Comparison of ENCODE assay signal across 9 cellular contexts in genomic region chr11:116948375-116948774, GRCh38.
DNase-seq lines count a peak whose midpoint lies in the region; ATAC-seq lines count a peak whose summit lies in the region.
"Had no signal": no experiment of that assay in that cellular context is flagged by ENCODE, and none has a peak within 500 bp of the region (broad histone marks: within the 10 kb centered on the region; RNA-seq: fewer than 3 reads in every experiment).

No MANE protein-coding gene starts in this region.

- intact Hi-C loops in activated T-helper 1 cell treated with anti-CD3 and anti-CD28 coated beads, Interleukin-12 subunit alpha, Interleukin-12 subunit beta, Interleukin-2, Interleukin-4 antibody, amounts not matched to agents 30 ng/mL and 10 ng/mL and 1 ng/mL, durations not matched to agents 14 hours and 24 hours and 36 hours (cut with micrococcal nuclease) = loop anchor here (1.0 to 5.0 kb wide), 8 partner anchors 17 to 147 kb away; no protein-coding TSS in a partner anchor
- intact Hi-C loops in aorta (cut with DNase I) = no loop called here
- intact Hi-C loops in activated T-helper 2 cell treated with anti-CD3 and anti-CD28 coated beads, Interferon-gamma antibody, Interleukin-2, Interleukin-4, amounts not matched to agents 10 μg/mL and 5 μg/mL and 100 μg/mL, durations not matched to agents 14 hours and 24 hours and 36 hours (cut with micrococcal nuclease) = loop anchor here (1.0 to 5.0 kb wide), 6 partner anchors 18 to 145 kb away; no protein-coding TSS in a partner anchor

- no peaks in the 10 kb centered on the region for H3K27me3 ChIP-seq in aorta (ENCODE audit: control insufficient read depth in 1 of 2, insufficient read depth in 2 of 2, low read length in 1 of 2)

- ATAC-seq in GM18868 (IDR thresholded peaks at IDR 0.05; ENCODE audit: unreplicated experiment) (peak; percentile 58), aorta (ENCODE audit: low FRiP score) (no peak), HG02870 (IDR thresholded peaks at IDR 0.05; ENCODE audit: unreplicated experiment) (no peak)
- peak; percentile 78 to 91 for ATAC-seq in natural killer cell treated with Interleukin-12 subunit alpha and Interleukin-12 subunit beta and Interleukin-15 and Interleukin-18, amount 100 ng/mL, for 72 hours
- ATAC-seq: WTC11 had no signal

- 91 to 93% methylated on average over 4 of the region's 4 CpGs for WGBS in aorta, 2 donors

- H3K4me1 Mint-ChIP-seq in activated T-helper 1 cell treated with anti-CD3 and anti-CD28 coated beads, Interleukin-12 subunit alpha, Interleukin-12 subunit beta, Interleukin-2, Interleukin-4 antibody, amounts not matched to agents 30 ng/mL and 10 ng/mL and 1 ng/mL, durations not matched to agents 14 hours and 24 hours and 36 hours (ENCODE audit: low read depth) = peaks cover 30% of the 10 kb centered on the region
- H3K4me1 Mint-ChIP-seq in natural killer cell treated with Interleukin-12 subunit alpha and Interleukin-12 subunit beta and Interleukin-15 and Interleukin-18, amount 100 ng/mL, for 72 hours (ENCODE audit: low read depth in 2 of 2) = peaks cover 25 to 36% of the 10 kb centered on the region in 2 donors
- H3K4me1 Mint-ChIP-seq in activated T-helper 2 cell treated with anti-CD3 and anti-CD28 coated beads, Interferon-gamma antibody, Interleukin-2, Interleukin-4, amounts not matched to agents 10 μg/mL and 5 μg/mL and 100 μg/mL, durations not matched to agents 14 hours and 24 hours and 36 hours (ENCODE audit: low read depth) = peaks cover 18% of the 10 kb centered on the region

- no peaks in the 10 kb centered on the region for H3K27me3 Mint-ChIP-seq in activated T-helper 1 cell treated with anti-CD3 and anti-CD28 coated beads, Interleukin-12 subunit alpha, Interleukin-12 subunit beta, Interleukin-2, Interleukin-4 antibody, amounts not matched to agents 30 ng/mL and 10 ng/mL and 1 ng/mL, durations not matched to agents 14 hours and 24 hours and 36 hours (ENCODE audit: insufficient read depth)
- no peaks in the 10 kb centered on the region for H3K27me3 Mint-ChIP-seq in natural killer cell treated with Interleukin-12 subunit alpha and Interleukin-12 subunit beta and Interleukin-15 and Interleukin-18, amount 100 ng/mL, for 72 hours
- H3K27me3 Mint-ChIP-seq in activated T-helper 2 cell treated with anti-CD3 and anti-CD28 coated beads, Interferon-gamma antibody, Interleukin-2, Interleukin-4, amounts not matched to agents 10 μg/mL and 5 μg/mL and 100 μg/mL, durations not matched to agents 14 hours and 24 hours and 36 hours (ENCODE audit: low read depth) = no peaks in the 10 kb centered on the region

- peaks cover 22% of the 10 kb centered on the region for H3K36me3 Mint-ChIP-seq in activated T-helper 1 cell treated with anti-CD3 and anti-CD28 coated beads, Interleukin-12 subunit alpha, Interleukin-12 subunit beta, Interleukin-2, Interleukin-4 antibody, amounts not matched to agents 30 ng/mL and 10 ng/mL and 1 ng/mL, durations not matched to agents 14 hours and 24 hours and 36 hours (ENCODE audit: low read depth)
- H3K36me3 Mint-ChIP-seq in natural killer cell treated with Interleukin-12 subunit alpha and Interleukin-12 subunit beta and Interleukin-15 and Interleukin-18, amount 100 ng/mL, for 72 hours = peaks cover 9% of the 10 kb centered on the region
- H3K36me3 Mint-ChIP-seq in activated T-helper 2 cell treated with anti-CD3 and anti-CD28 coated beads, Interferon-gamma antibody, Interleukin-2, Interleukin-4, amounts not matched to agents 10 μg/mL and 5 μg/mL and 100 μg/mL, durations not matched to agents 14 hours and 24 hours and 36 hours (ENCODE audit: low read depth) = peaks cover 30% of the 10 kb centered on the region

- H3K9me3 Mint-ChIP-seq in activated T-helper 1 cell treated with anti-CD3 and anti-CD28 coated beads, Interleukin-12 subunit alpha, Interleukin-12 subunit beta, Interleukin-2, Interleukin-4 antibody, amounts not matched to agents 30 ng/mL and 10 ng/mL and 1 ng/mL, durations not matched to agents 14 hours and 24 hours and 36 hours = no peaks in the 10 kb centered on the region
- H3K9me3 Mint-ChIP-seq in natural killer cell treated with Interleukin-12 subunit alpha and Interleukin-12 subunit beta and Interleukin-15 and Interleukin-18, amount 100 ng/mL, for 72 hours = no peaks in the 10 kb centered on the region
- H3K9me3 Mint-ChIP-seq in activated T-helper 2 cell treated with anti-CD3 and anti-CD28 coated beads, Interferon-gamma antibody, Interleukin-2, Interleukin-4, amounts not matched to agents 10 μg/mL and 5 μg/mL and 100 μg/mL, durations not matched to agents 14 hours and 24 hours and 36 hours = no peaks in the 10 kb centered on the region
- H3K9me3 Mint-ChIP-seq: WTC11 had no signal

- no peak overlapping the region for H3K4me3 Mint-ChIP-seq in activated T-helper 1 cell treated with anti-CD3 and anti-CD28 coated beads, Interleukin-12 subunit alpha, Interleukin-12 subunit beta, Interleukin-2, Interleukin-4 antibody, amounts not matched to agents 30 ng/mL and 10 ng/mL and 1 ng/mL, durations not matched to agents 14 hours and 24 hours and 36 hours
- H3K4me3 Mint-ChIP-seq in natural killer cell treated with Interleukin-12 subunit alpha and Interleukin-12 subunit beta and Interleukin-15 and Interleukin-18, amount 100 ng/mL, for 72 hours = peak overlapping the region; percentile 4
- no peak overlapping the region for H3K4me3 Mint-ChIP-seq in activated T-helper 2 cell treated with anti-CD3 and anti-CD28 coated beads, Interferon-gamma antibody, Interleukin-2, Interleukin-4, amounts not matched to agents 10 μg/mL and 5 μg/mL and 100 μg/mL, durations not matched to agents 14 hours and 24 hours and 36 hours (ENCODE audit: low read depth)
- H3K4me3 Mint-ChIP-seq: WTC11 had no signal

- no peak overlapping the region for H3K27ac ChIP-seq in aorta (ENCODE audit: low read depth in 1 of 2, low read length in 2 of 2)

- DNase-seq in LoVo (ENCODE audit: low spot score) = peak; percentile 66
- peak; percentile 10 for DNase-seq in activated T-helper 1 cell treated with anti-CD3 and anti-CD28 coated beads, Interleukin-12 subunit alpha, Interleukin-12 subunit beta, Interleukin-2, Interleukin-4 antibody, amounts not matched to agents 30 ng/mL and 10 ng/mL and 1 ng/mL, durations not matched to agents 14 hours and 24 hours and 36 hours (ENCODE audit: low spot score)
- no peak for DNase-seq in natural killer cell treated with Interleukin-12 subunit alpha and Interleukin-12 subunit beta and Interleukin-15 and Interleukin-18, amount 100 ng/mL, for 72 hours (ENCODE audit: low spot score)
- no peak for DNase-seq in aorta
- DNase-seq in amniotic stem cell (lab: John Stamatoyannopoulos, UW) = no peak
- DNase-seq in activated T-helper 2 cell treated with anti-CD3 and anti-CD28 coated beads, Interferon-gamma antibody, Interleukin-2, Interleukin-4, amounts not matched to agents 10 μg/mL and 5 μg/mL and 100 μg/mL, durations not matched to agents 14 hours and 24 hours and 36 hours (ENCODE audit: low spot score) = no peak

- no peaks in the 10 kb centered on the region for H3K9me3 ChIP-seq in aorta (ENCODE audit: control insufficient read depth, low read length)

- peaks cover 0 to 2% of the 10 kb centered on the region in 2 donors for H3K4me1 ChIP-seq in aorta (ENCODE audit: control insufficient read depth in 1 of 2, insufficient read depth in 2 of 2, low read length in 2 of 2)

- peak overlapping the region; percentile 0 for H3K27ac Mint-ChIP-seq in activated T-helper 1 cell treated with anti-CD3 and anti-CD28 coated beads, Interleukin-12 subunit alpha, Interleukin-12 subunit beta, Interleukin-2, Interleukin-4 antibody, amounts not matched to agents 30 ng/mL and 10 ng/mL and 1 ng/mL, durations not matched to agents 14 hours and 24 hours and 36 hours
- peak overlapping the region; percentile 13 to 26 for H3K27ac Mint-ChIP-seq in natural killer cell treated with Interleukin-12 subunit alpha and Interleukin-12 subunit beta and Interleukin-15 and Interleukin-18, amount 100 ng/mL, for 72 hours
- no peak overlapping the region for H3K27ac Mint-ChIP-seq in activated T-helper 2 cell treated with anti-CD3 and anti-CD28 coated beads, Interferon-gamma antibody, Interleukin-2, Interleukin-4, amounts not matched to agents 10 μg/mL and 5 μg/mL and 100 μg/mL, durations not matched to agents 14 hours and 24 hours and 36 hours

- no peak overlapping the region for H3K4me3 ChIP-seq in aorta (ENCODE audit: low read length in 2 of 2)

- peaks cover 0 to 6% of the 10 kb centered on the region in 2 donors for H3K36me3 ChIP-seq in aorta (ENCODE audit: control insufficient read depth in 1 of 2, insufficient read depth in 2 of 2, low read length in 1 of 2)

Comparison
In these comparisons a context has a peak if more than half of its experiments do, and no peak if none do; other contexts are left out.
1. ATAC-seq: peak in GM18868 (single experiment) and natural killer cell treated with Interleukin-12 subunit alpha and Interleukin-12 subunit beta and Interleukin-15 and Interleukin-18, amount 100 ng/mL, for 72 hours (2 of 2); none in aorta (single experiment) and HG02870 (single experiment).
2. DNase-seq: peak in LoVo (single experiment) and activated T-helper 1 cell treated with anti-CD3 and anti-CD28 coated beads, Interleukin-12 subunit alpha, Interleukin-12 subunit beta, Interleukin-2, Interleukin-4 antibody, amounts not matched to agents 30 ng/mL and 10 ng/mL and 1 ng/mL, durations not matched to agents 14 hours and 24 hours and 36 hours (single experiment); none in natural killer cell treated with Interleukin-12 subunit alpha and Interleukin-12 subunit beta and Interleukin-15 and Interleukin-18, amount 100 ng/mL, for 72 hours (single experiment), aorta (0 of 2), amniotic stem cell (single experiment) and activated T-helper 2 cell treated with anti-CD3 and anti-CD28 coated beads, Interferon-gamma antibody, Interleukin-2, Interleukin-4, amounts not matched to agents 10 μg/mL and 5 μg/mL and 100 μg/mL, durations not matched to agents 14 hours and 24 hours and 36 hours (single experiment).
3. intact Hi-C loops: an anchor here in activated T-helper 1 cell treated with anti-CD3 and anti-CD28 coated beads, Interleukin-12 subunit alpha, Interleukin-12 subunit beta, Interleukin-2, Interleukin-4 antibody, amounts not matched to agents 30 ng/mL and 10 ng/mL and 1 ng/mL, durations not matched to agents 14 hours and 24 hours and 36 hours (1.0 to 5.0 kb wide) and activated T-helper 2 cell treated with anti-CD3 and anti-CD28 coated beads, Interferon-gamma antibody, Interleukin-2, Interleukin-4, amounts not matched to agents 10 μg/mL and 5 μg/mL and 100 μg/mL, durations not matched to agents 14 hours and 24 hours and 36 hours (1.0 to 5.0 kb wide); none called in aorta.